In genomic region chr13:102273111-102273510, GRCh38 we compare ENCODE assay signal across 29 cellular contexts.
"Had no signal": no experiment of that assay in that cellular context is flagged by ENCODE, and none has a peak within 500 bp of the region (broad histone marks: within the 10 kb centered on the region; RNA-seq: fewer than 3 reads in every experiment).

No MANE protein-coding gene starts in this region.

- H3K27ac ChIP-seq: ascending aorta, cardiac muscle cell, coronary artery, WERI-Rb-1 had no signal

- ATAC-seq: activated CD4-positive, alpha-beta T cell treated with anti-CD3 and anti-CD28 coated beads for 36 hours; activated CD4-positive, CD25-positive, alpha-beta regulatory T cell treated with anti-CD3 and anti-CD28 coated beads, Interleukin-2, amount 50 U/mL, for 24 hours; activated CD8-positive, alpha-beta memory T cell treated with anti-CD3 and anti-CD28 coated beads, Interleukin-2, amount 10 ng/mL, durations not matched to agents 7 days and 5 days; activated CD8-positive, alpha-beta T cell treated with anti-CD3 and anti-CD28 coated beads, Interleukin-2, amount 10 ng/mL, durations not matched to agents 7 days and 5 days; activated naive CD8-positive, alpha-beta T cell treated with anti-CD3 and anti-CD28 coated beads, Interleukin-2, amount 50 U/mL, for 24 hours; WTC11 had no signal

- H3K36me3 ChIP-seq: ascending aorta, cardiac muscle cell, WERI-Rb-1 had no signal

- H3K27me3 ChIP-seq: ascending aorta, cardiac muscle cell had no signal

- DNase-seq: activated CD4-positive, alpha-beta memory T cell treated with anti-CD3 and anti-CD28 coated beads, Interleukin-2, amount 10 ng/mL, durations not matched to agents 7 days and 5 days; activated CD4-positive, alpha-beta T cell treated with anti-CD3 and anti-CD28 coated beads for 1 hour; activated CD4-positive, alpha-beta T cell treated with anti-CD3 and anti-CD28 coated beads for 36 hours; activated CD4-positive, alpha-beta T cell treated with anti-CD3 and anti-CD28 coated beads for 48 hours; activated CD4-positive, alpha-beta T cell treated with anti-CD3 and anti-CD28 coated beads, Interleukin-2, amount 10 ng/mL, durations not matched to agents 7 days and 5 days; activated CD4-positive, alpha-beta T cell treated with anti-CD3 and anti-CD28 coated beads, Interleukin-2, amount 50 U/mL, for 48 hours; activated CD4-positive, CD25-positive, alpha-beta regulatory T cell; activated CD8-positive, alpha-beta memory T cell treated with anti-CD3 and anti-CD28 coated beads for 24 hours; activated CD8-positive, alpha-beta memory T cell treated with anti-CD3 and anti-CD28 coated beads, Interleukin-2, amount 10 ng/mL, durations not matched to agents 7 days and 5 days; activated CD8-positive, alpha-beta memory T cell treated with anti-CD3 and anti-CD28 coated beads, Interleukin-2, amount 50 U/mL, for 48 hours; activated CD8-positive, alpha-beta T cell treated with anti-CD3 and anti-CD28 coated beads, Interleukin-2, amount 10 ng/mL, durations not matched to agents 7 days and 5 days; activated effector memory CD4-positive, alpha-beta T cell treated with Interleukin-2 at 50 U/mL for 16 hours; activated gamma-delta T cell; activated naive CD4-positive, alpha-beta T cell treated with anti-CD3 and anti-CD28 coated beads, Interleukin-2, amount 10 ng/mL, durations not matched to agents 7 days and 5 days; activated naive CD4-positive, alpha-beta T cell treated with Interleukin-2 at 50 U/mL for 16 hours; activated naive CD8-positive, alpha-beta T cell treated with anti-CD3 and anti-CD28 coated beads, Interleukin-2, amount 10 ng/mL, durations not matched to agents 7 days and 5 days; activated naive CD8-positive, alpha-beta T cell treated with anti-CD3 and anti-CD28 coated beads, Interleukin-2, amount 50 U/mL, for 24 hours; activated T-cell treated with anti-CD3 and anti-CD28 coated beads, Interleukin-2, amount 50 U/mL, for 24 hours; activated T-cell treated with anti-CD3 and anti-CD28 coated beads, Interleukin-2, amount 50 U/mL, for 48 hours; amygdala; anterior cingulate cortex; T-helper 2 cell; T-helper 9 cell; WERI-Rb-1 had no signal

- H3K9me3 ChIP-seq: ascending aorta had no signal

- H3K4me3 ChIP-seq: ascending aorta, cardiac muscle cell, coronary artery had no signal
